In the genomic region with DNA sequence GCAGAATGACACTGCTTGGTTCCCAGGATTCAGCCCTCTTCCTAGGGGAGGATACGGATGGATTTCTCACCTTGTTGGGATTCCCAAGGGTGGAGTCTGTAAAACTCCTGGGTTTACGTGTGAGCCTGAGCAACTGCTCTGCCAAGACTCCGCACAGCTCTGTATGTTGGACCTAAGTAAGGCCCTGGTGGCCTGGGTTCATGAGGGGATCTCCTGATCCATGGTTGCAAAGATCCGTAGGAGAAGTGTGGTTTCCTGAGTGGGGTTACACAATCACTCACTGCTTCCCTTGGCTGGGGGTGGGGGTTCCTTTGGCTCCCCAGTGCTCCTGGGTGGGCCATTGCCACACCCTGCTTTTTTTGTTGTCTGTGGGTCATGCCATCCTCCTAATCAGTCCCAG, we compare ENCODE assay signal across 1 cellular context.
A peak's percentile ranks its signal among the peaks of the same experiment; 100 is the strongest.
TF ChIP-seq lines count a peak whose summit lies in the region.

No MANE protein-coding gene starts in this region.

TF ChIP-seq in IMR-90, 13 proteins besides CTCF, POLR2A, EP300 and RAD21:
- TF ChIP-seq MXI1 (IDR thresholded peaks at IDR 0.05; ENCODE audit: borderline replicate concordance, low read depth, low read length) (no peak), CEBPB (IDR thresholded peaks at IDR 0.05; ENCODE audit: low read depth, low read length) (0 out of 2 replicates have a peak, but pooled peaks have one; percentile 8), MAZ (IDR thresholded peaks at IDR 0.05; ENCODE audit: borderline replicate concordance, low read depth, low read length) (no peak), CHD1 (IDR thresholded peaks at IDR 0.05; ENCODE audit: low read depth, low read length) (no peak)
- TF ChIP-seq, protein P1, sequence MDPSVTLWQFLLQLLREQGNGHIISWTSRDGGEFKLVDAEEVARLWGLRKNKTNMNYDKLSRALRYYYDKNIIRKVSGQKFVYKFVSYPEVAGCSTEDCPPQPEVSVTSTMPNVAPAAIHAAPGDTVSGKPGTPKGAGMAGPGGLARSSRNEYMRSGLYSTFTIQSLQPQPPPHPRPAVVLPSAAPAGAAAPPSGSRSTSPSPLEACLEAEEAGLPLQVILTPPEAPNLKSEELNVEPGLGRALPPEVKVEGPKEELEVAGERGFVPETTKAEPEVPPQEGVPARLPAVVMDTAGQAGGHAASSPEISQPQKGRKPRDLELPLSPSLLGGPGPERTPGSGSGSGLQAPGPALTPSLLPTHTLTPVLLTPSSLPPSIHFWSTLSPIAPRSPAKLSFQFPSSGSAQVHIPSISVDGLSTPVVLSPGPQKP (IDR thresholded peaks at IDR 0.05; ENCODE audit: borderline replicate concordance, low read depth, low read length) = no peak
- TF ChIP-seq, protein P2, sequence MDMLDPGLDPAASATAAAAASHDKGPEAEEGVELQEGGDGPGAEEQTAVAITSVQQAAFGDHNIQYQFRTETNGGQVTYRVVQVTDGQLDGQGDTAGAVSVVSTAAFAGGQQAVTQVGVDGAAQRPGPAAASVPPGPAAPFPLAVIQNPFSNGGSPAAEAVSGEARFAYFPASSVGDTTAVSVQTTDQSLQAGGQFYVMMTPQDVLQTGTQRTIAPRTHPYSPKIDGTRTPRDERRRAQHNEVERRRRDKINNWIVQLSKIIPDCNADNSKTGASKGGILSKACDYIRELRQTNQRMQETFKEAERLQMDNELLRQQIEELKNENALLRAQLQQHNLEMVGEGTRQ (IDR thresholded peaks at IDR 0.05; ENCODE audit: low read depth, low read length) = no peak
TF ChIP-seq in IMR-90: peak in this region for 1.
